In the genomic region with DNA sequence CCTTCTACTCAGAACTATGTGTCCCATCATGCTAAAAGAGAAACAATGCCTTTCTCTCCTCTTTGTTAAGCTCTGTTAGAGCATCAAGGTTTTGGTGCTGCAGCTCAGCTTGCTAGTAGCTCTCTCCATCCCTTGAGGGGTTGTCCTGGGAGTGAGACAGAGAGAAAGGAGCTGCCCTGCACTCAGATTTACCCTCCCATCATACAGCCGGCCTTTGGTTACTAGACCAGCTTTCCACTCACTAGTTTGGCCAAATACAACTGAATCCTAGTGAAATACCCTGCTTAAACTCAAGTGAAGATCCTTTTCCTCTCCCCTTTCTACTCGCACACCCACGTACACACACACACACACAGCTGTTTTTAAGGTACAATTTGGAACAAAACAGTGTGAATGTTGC, we compare ENCODE assay signal across 16 cellular contexts.
"Had no signal": no experiment of that assay in that cellular context is flagged by ENCODE, and none has a peak within 500 bp of the region (broad histone marks: within the 10 kb centered on the region; RNA-seq: fewer than 3 reads in every experiment).

No MANE protein-coding gene starts in this region.

- ATAC-seq: activated CD8-positive, alpha-beta T cell treated with anti-CD3 and anti-CD28 coated beads for 36 hours; activated T-cell treated with anti-CD3 and anti-CD28 coated beads, Interleukin-2, amount 50 U/mL, for 4 hours; left lung; natural killer cell; stimulated activated memory B cell treated with anti-CD40 and anti-IgM and Interleukin-4, amounts not matched to agents 10 μg/mL and 1 μg/mL and 100 μg/mL, for 72 hours had no signal

- H3K9me3 Mint-ChIP-seq: activated B cell treated with CpG ODN at 0.5 μM for 24 hours; activated CD8-positive, alpha-beta T cell treated with anti-CD3 and anti-CD28 coated beads for 36 hours; activated T-cell treated with anti-CD3 and anti-CD28 coated beads, Interleukin-2, amount 50 U/mL, for 4 hours; natural killer cell; stimulated activated memory B cell treated with anti-CD40 and anti-IgM and Interleukin-4, amounts not matched to agents 10 μg/mL and 1 μg/mL and 100 μg/mL, for 72 hours had no signal

- H3K4me1 Mint-ChIP-seq: natural killer cell; stimulated activated memory B cell treated with anti-CD40 and anti-IgM and Interleukin-4, amounts not matched to agents 10 μg/mL and 1 μg/mL and 100 μg/mL, for 72 hours had no signal

- H3K36me3 ChIP-seq: cardiac muscle cell, left lung, ovary, uterus had no signal

- DNase-seq: activated B cell treated with CpG ODN at 0.5 μM for 24 hours; activated CD4-positive, alpha-beta T cell treated with anti-CD3 and anti-CD28 coated beads for 48 hours; activated CD8-positive, alpha-beta T cell treated with anti-CD3 and anti-CD28 coated beads for 36 hours; activated effector memory CD4-positive, alpha-beta T cell treated with Interleukin-2 at 50 U/mL for 16 hours; activated naive CD4-positive, alpha-beta T cell treated with anti-CD3 and anti-CD28 coated beads, Interleukin-2, amount 50 U/mL, for 16 hours; activated T-cell treated with anti-CD3 and anti-CD28 coated beads, Interleukin-2, amount 50 U/mL, for 4 hours; dorsolateral prefrontal cortex; hippocampal formation; left lung; mesenchymal stem cell; natural killer cell; ovary; stimulated activated CD4-positive, alpha-beta T cell treated with anti-CD3 and anti-CD28 coated beads, Interleukin-2, amount 100 ng/mL, for 48 hours; uterus had no signal

- H3K27me3 ChIP-seq: cardiac muscle cell, dorsolateral prefrontal cortex, ovary, uterus had no signal

- H3K4me3 ChIP-seq: cardiac muscle cell, left lung, ovary, uterus had no signal

- H3K4me1 ChIP-seq: uterus had no signal

- H3K9me3 ChIP-seq: left lung, ovary, uterus had no signal

- H3K36me3 Mint-ChIP-seq: natural killer cell; stimulated activated memory B cell treated with anti-CD40 and anti-IgM and Interleukin-4, amounts not matched to agents 10 μg/mL and 1 μg/mL and 100 μg/mL, for 72 hours had no signal

- H3K27ac ChIP-seq: cardiac muscle cell, left lung, ovary had no signal

- H3K4me3 Mint-ChIP-seq: activated B cell treated with CpG ODN at 0.5 μM for 24 hours; activated CD8-positive, alpha-beta T cell treated with anti-CD3 and anti-CD28 coated beads for 36 hours; activated T-cell treated with anti-CD3 and anti-CD28 coated beads, Interleukin-2, amount 50 U/mL, for 4 hours; natural killer cell; stimulated activated memory B cell treated with anti-CD40 and anti-IgM and Interleukin-4, amounts not matched to agents 10 μg/mL and 1 μg/mL and 100 μg/mL, for 72 hours had no signal

- H3K27ac Mint-ChIP-seq: activated B cell treated with CpG ODN at 0.5 μM for 24 hours; activated CD8-positive, alpha-beta T cell treated with anti-CD3 and anti-CD28 coated beads for 36 hours; natural killer cell; stimulated activated memory B cell treated with anti-CD40 and anti-IgM and Interleukin-4, amounts not matched to agents 10 μg/mL and 1 μg/mL and 100 μg/mL, for 72 hours had no signal
